In genomic region chr4:165381821-165382373, GRCh38 we compare ENCODE assay signal across 25 cellular contexts. TPM values are rescaled to one million over a fixed set of nuclear protein-coding genes. Genes with fewer than 3 reads are reported as not detected.
DNase-seq lines count a peak whose midpoint lies in the region; ATAC-seq and TF ChIP-seq lines count a peak whose summit lies in the region.
"Had no signal": no experiment of that assay in that cellular context is flagged by ENCODE, and none has a peak within 500 bp of the region (broad histone marks: within the 10 kb centered on the region; RNA-seq: fewer than 3 reads in every experiment).

No MANE protein-coding gene starts in this region.

- H3K4me3 ChIP-seq in ascending aorta (peak overlapping the region in 1 of 2 donors; percentile 75), endodermal cell (ENCODE audit: low read length) (peak overlapping the region; percentile 83), tibial artery (peak overlapping the region; percentile 68 to 80)
- H3K4me3 ChIP-seq: SJCRH30, thyroid gland had no signal

- peak; percentile 13 for DNase-seq in NCI-H82 (lab: John Stamatoyannopoulos, UW)
- DNase-seq in NCI-H82 treated with DMSO at 0.1 percent for 48 hours (lab: John Stamatoyannopoulos, UW; ENCODE audit: unreplicated experiment): no peak
- DNase-seq in ascending aorta (ENCODE audit: low spot score in 2 of 2): no peak
- DNase-seq in endodermal cell: no peak
- DNase-seq in tibial artery: no peak
- DNase-seq in activated CD4-positive, alpha-beta T cell treated with anti-CD3 and anti-CD28 coated beads for 4 hours: no peak
- DNase-seq: activated CD8-positive, alpha-beta T cell treated with anti-CD3 and anti-CD28 coated beads for 36 hours; activated effector memory CD4-positive, alpha-beta T cell treated with Interleukin-2 at 50 U/mL for 16 hours; activated naive CD8-positive, alpha-beta T cell treated with anti-CD3 and anti-CD28 coated beads, Interleukin-2, amount 10 ng/mL, durations not matched to agents 7 days and 5 days; GF-D8; H7; hypothalamus; KBM-7; left ventricle myocardium inferior; MM.1S; SJCRH30; thyroid gland had no signal

- 67 to 69% methylated on average over 3 of the region's 3 CpGs for WGBS in endodermal cell (ENCODE audit: insufficient coverage in 1 of 2, insufficient read length in 1 of 2), 2 experiments

- H3K27me3 ChIP-seq in ascending aorta (no peaks in the 10 kb centered on the region), endodermal cell (ENCODE audit: control insufficient read depth, insufficient read depth, low read length, poor library complexity, severe bottlenecking) (no peaks in the 10 kb centered on the region), tibial artery (no peaks in the 10 kb centered on the region)
- H3K27me3 ChIP-seq: gastroesophageal sphincter, SJCRH30, thyroid gland had no signal

- H3K9me3 ChIP-seq in ascending aorta (no peaks in the 10 kb centered on the region), endodermal cell (ENCODE audit: control insufficient read depth, low read length) (no peaks in the 10 kb centered on the region), tibial artery (no peaks in the 10 kb centered on the region)
- H3K9me3 ChIP-seq: gastroesophageal sphincter, left ventricle myocardium inferior, SJCRH30, thyroid gland had no signal

- no peaks in the 10 kb centered on the region for H3K9me3 Mint-ChIP-seq in endodermal cell
- H3K9me3 Mint-ChIP-seq: activated CD8-positive, alpha-beta T cell treated with anti-CD3 and anti-CD28 coated beads for 36 hours; activated naive CD8-positive, alpha-beta T cell treated with anti-CD3 and anti-CD28 coated beads, Interleukin-2, amount 10 ng/mL, durations not matched to agents 7 days and 5 days; natural killer cell treated with Interleukin-12 subunit alpha and Interleukin-12 subunit beta and Interleukin-15 and Interleukin-18, amount 100 ng/mL, for 72 hours; stimulated activated naive CD8-positive, alpha-beta T cell treated with anti-CD3 and anti-CD28 coated beads, Interleukin-15, Interleukin-2, amounts not matched to agents 100 ng/mL and 50 ng/mL, for 24 hours had no signal

- H3K4me1 Mint-ChIP-seq in endodermal cell: peaks cover 66% of the 10 kb centered on the region
- H3K4me1 Mint-ChIP-seq: activated naive CD8-positive, alpha-beta T cell treated with anti-CD3 and anti-CD28 coated beads, Interleukin-2, amount 10 ng/mL, durations not matched to agents 7 days and 5 days had no signal

- peaks cover 0 to 17% of the 10 kb centered on the region in 2 donors for H3K4me1 ChIP-seq in ascending aorta
- H3K4me1 ChIP-seq in endodermal cell (ENCODE audit: control insufficient read depth, insufficient read depth, low read length): peaks cover 27% of the 10 kb centered on the region
- H3K4me1 ChIP-seq in tibial artery: peaks cover 0 to 64% (median 15%) of the 10 kb centered on the region in 4 donors
- H3K4me1 ChIP-seq: SJCRH30 had no signal

- H3K27ac ChIP-seq in ascending aorta (peak overlapping the region; percentile 70 to 88), endodermal cell (ENCODE audit: low read depth, low read length) (no peak overlapping the region), tibial artery (peak overlapping the region; percentile 90 to 91)
- H3K27ac ChIP-seq: C4-2B, left ventricle myocardium inferior, SJCRH30 had no signal

- TF ChIP-seq CTCF in ascending aorta (IDR thresholded peaks at IDR 0.05): no peak
- TF ChIP-seq CTCF in endodermal cell (conservative IDR thresholded peaks at IDR 0.05): no peak
- TF ChIP-seq CTCF in tibial artery (IDR thresholded peaks at IDR 0.05): no peak

- H3K4me3 Mint-ChIP-seq in endodermal cell: peak overlapping the region; percentile 77
- H3K4me3 Mint-ChIP-seq: activated CD8-positive, alpha-beta T cell treated with anti-CD3 and anti-CD28 coated beads for 36 hours; activated naive CD8-positive, alpha-beta T cell treated with anti-CD3 and anti-CD28 coated beads, Interleukin-2, amount 10 ng/mL, durations not matched to agents 7 days and 5 days; natural killer cell treated with Interleukin-12 subunit alpha and Interleukin-12 subunit beta and Interleukin-15 and Interleukin-18, amount 100 ng/mL, for 72 hours; stimulated activated naive CD8-positive, alpha-beta T cell treated with anti-CD3 and anti-CD28 coated beads, Interleukin-15, Interleukin-2, amounts not matched to agents 100 ng/mL and 50 ng/mL, for 24 hours had no signal

- H3K36me3 ChIP-seq in ascending aorta: no peaks in the 10 kb centered on the region
- H3K36me3 ChIP-seq in endodermal cell (ENCODE audit: control insufficient read depth, insufficient read depth, low read length): peaks cover 23% of the 10 kb centered on the region
- no peaks in the 10 kb centered on the region for H3K36me3 ChIP-seq in tibial artery
- H3K36me3 ChIP-seq: gastroesophageal sphincter, left ventricle myocardium inferior, SJCRH30, thyroid gland had no signal

- H3K36me3 Mint-ChIP-seq in endodermal cell (ENCODE audit: low read depth): peaks cover 6% of the 10 kb centered on the region
- H3K36me3 Mint-ChIP-seq: activated naive CD8-positive, alpha-beta T cell treated with anti-CD3 and anti-CD28 coated beads, Interleukin-2, amount 10 ng/mL, durations not matched to agents 7 days and 5 days; natural killer cell treated with Interleukin-12 subunit alpha and Interleukin-12 subunit beta and Interleukin-15 and Interleukin-18, amount 100 ng/mL, for 72 hours had no signal

- H3K9ac ChIP-seq in endodermal cell (ENCODE audit: extremely low read depth, low read length, poor library complexity, severe bottlenecking): no peak overlapping the region

- no peak for ATAC-seq in GM21529 (IDR thresholded peaks at IDR 0.05; ENCODE audit: unreplicated experiment)
- ATAC-seq: activated CD4-positive, CD25-positive, alpha-beta regulatory T cell treated with anti-CD3 and anti-CD28 coated beads, Interleukin-2, amount 50 U/mL, for 24 hours; activated CD8-positive, alpha-beta T cell treated with anti-CD3 and anti-CD28 coated beads for 36 hours; gastroesophageal sphincter; natural killer cell treated with Interleukin-12 subunit alpha and Interleukin-12 subunit beta and Interleukin-15 and Interleukin-18, amount 100 ng/mL, for 72 hours; sciatic nerve had no signal

- H3K27me3 Mint-ChIP-seq in endodermal cell (ENCODE audit: insufficient read depth): peaks cover 11% of the 10 kb centered on the region

- H3K27ac Mint-ChIP-seq in endodermal cell: no peak overlapping the region
- H3K27ac Mint-ChIP-seq: activated CD8-positive, alpha-beta T cell treated with anti-CD3 and anti-CD28 coated beads for 36 hours; activated naive CD8-positive, alpha-beta T cell treated with anti-CD3 and anti-CD28 coated beads, Interleukin-2, amount 10 ng/mL, durations not matched to agents 7 days and 5 days; natural killer cell treated with Interleukin-12 subunit alpha and Interleukin-12 subunit beta and Interleukin-15 and Interleukin-18, amount 100 ng/mL, for 72 hours; stimulated activated naive CD8-positive, alpha-beta T cell treated with anti-CD3 and anti-CD28 coated beads, Interleukin-15, Interleukin-2, amounts not matched to agents 100 ng/mL and 50 ng/mL, for 24 hours had no signal

- intact Hi-C loops in ascending aorta (cut with DNase I): loop anchor here (5.0 kb wide), 1 partner anchor 175 kb away; the partner anchor contains the start of gene KLHL2
- intact Hi-C loops in tibial artery (cut with DNase I; ENCODE audit: low total_unique reads): no loop called here

RNA-seq across cellular contexts. Expression of gene CPE, which starts 3.1 kb away (rescaled TPM):
- total RNA-seq in ascending aorta (199 TPM), endodermal cell (100 to 1,000 TPM; 237 to 298 TPM)
- 128 TPM for polyA plus RNA-seq in endodermal cell (2013, experiment 1 of 2)
- 134 TPM for polyA plus RNA-seq in endodermal cell (2013, experiment 2 of 2)
- total RNA-seq: activated CD8-positive, alpha-beta T cell treated with anti-CD3 and anti-CD28 coated beads for 36 hours; activated naive CD8-positive, alpha-beta T cell treated with anti-CD3 and anti-CD28 coated beads, Interleukin-2, amount 10 ng/mL, durations not matched to agents 7 days and 5 days; natural killer cell treated with Interleukin-12 subunit alpha and Interleukin-12 subunit beta and Interleukin-15 and Interleukin-18, amount 100 ng/mL, for 72 hours; SJCRH30; T-helper 1 cell treated with Interleukin-12 subunit alpha and Interleukin-12 subunit beta and Interleukin-4 antibody, amounts not matched to agents 30 ng/mL and 1 ng/mL, for 36 hours had no signal

RNA-seq across cellular contexts. Expression of gene MSMO1, which starts 54.4 kb away (rescaled TPM):
- 3.6 TPM for total RNA-seq in ascending aorta
- total RNA-seq in endodermal cell: 100 to 1,000 TPM; 106 to 109 TPM
- polyA plus RNA-seq in endodermal cell (2013, experiment 1 of 2): 314 TPM
- 329 TPM for polyA plus RNA-seq in endodermal cell (2013, experiment 2 of 2)

Comparison
In these comparisons a context has a peak if more than half of its experiments do, and no peak if none do; other contexts are left out.
1. RNA of gene MSMO1, which starts 54.4 kb away (total RNA-seq): 106 to 109 TPM in endodermal cell; 3.6 TPM in ascending aorta (single experiment); every median in the first group is over 10 times any median in the second.